2 cellular contexts compared by ENCODE assay signal in genomic region chr6:157693867-157694266, GRCh38.
TF ChIP-seq lines count a peak whose summit lies in the region.

No MANE protein-coding gene starts in this region.

TF ChIP-seq in liver, 16 proteins besides CTCF, POLR2A, EP300 and RAD21 (continued from another document):
- TF ChIP-seq REST (IDR thresholded peaks at IDR 0.05) = no peak
- no peak for TF ChIP-seq GABPA (IDR thresholded peaks at IDR 0.05 in 1 of 2, conservative IDR thresholded peaks at IDR 0.05 in 1 of 2)
- no peak for TF ChIP-seq FOXA1 (IDR thresholded peaks at IDR 0.05)
- TF ChIP-seq YY1 (IDR thresholded peaks at IDR 0.05) = no peak
- TF ChIP-seq NR2F2 (IDR thresholded peaks at IDR 0.05) = peak; percentile 56
- TF ChIP-seq TAF1 (conservative IDR thresholded peaks at IDR 0.05) = no peak
- peak; percentile 15 for TF ChIP-seq SP1 (IDR thresholded peaks at IDR 0.05)

TF ChIP-seq in HepG2, 621 proteins besides CTCF, POLR2A, EP300 and RAD21 (continued from another document):
- TF ChIP-seq SSRP1 (CRISPR knock-in tag; IDR thresholded peaks at IDR 0.05) (no peak), TIGD3 (CRISPR knock-in tag; IDR thresholded peaks at IDR 0.05; ENCODE audit: borderline replicate concordance) (no peak), TBX2 (CRISPR knock-in tag; IDR thresholded peaks at IDR 0.05; ENCODE audit: borderline replicate concordance) (no peak)
